ENCODE assay signal across 1 cellular context in genomic region chr17:21284319-21285163, GRCh38.
TF ChIP-seq lines count a peak whose summit lies in the region.

MAP2K3 (plus strand) TSS chr17:21284711; CDS start chr17:21284921, 210 bp downstream.

TF ChIP-seq in HEK293, 187 proteins besides CTCF, POLR2A, EP300 and RAD21 (continued from another document):
- TF ChIP-seq, protein P1, sequence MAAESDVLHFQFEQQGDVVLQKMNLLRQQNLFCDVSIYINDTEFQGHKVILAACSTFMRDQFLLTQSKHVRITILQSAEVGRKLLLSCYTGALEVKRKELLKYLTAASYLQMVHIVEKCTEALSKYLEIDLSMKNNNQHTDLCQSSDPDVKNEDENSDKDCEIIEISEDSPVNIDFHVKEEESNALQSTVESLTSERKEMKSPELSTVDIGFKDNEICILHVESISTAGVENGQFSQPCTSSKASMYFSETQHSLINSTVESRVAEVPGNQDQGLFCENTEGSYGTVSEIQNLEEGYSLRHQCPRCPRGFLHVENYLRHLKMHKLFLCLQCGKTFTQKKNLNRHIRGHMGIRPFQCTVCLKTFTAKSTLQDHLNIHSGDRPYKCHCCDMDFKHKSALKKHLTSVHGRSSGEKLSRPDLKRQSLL (tag by site-specific recombination; IDR thresholded peaks at IDR 0.05) = peak; percentile 90
- TF ChIP-seq, protein P2, sequence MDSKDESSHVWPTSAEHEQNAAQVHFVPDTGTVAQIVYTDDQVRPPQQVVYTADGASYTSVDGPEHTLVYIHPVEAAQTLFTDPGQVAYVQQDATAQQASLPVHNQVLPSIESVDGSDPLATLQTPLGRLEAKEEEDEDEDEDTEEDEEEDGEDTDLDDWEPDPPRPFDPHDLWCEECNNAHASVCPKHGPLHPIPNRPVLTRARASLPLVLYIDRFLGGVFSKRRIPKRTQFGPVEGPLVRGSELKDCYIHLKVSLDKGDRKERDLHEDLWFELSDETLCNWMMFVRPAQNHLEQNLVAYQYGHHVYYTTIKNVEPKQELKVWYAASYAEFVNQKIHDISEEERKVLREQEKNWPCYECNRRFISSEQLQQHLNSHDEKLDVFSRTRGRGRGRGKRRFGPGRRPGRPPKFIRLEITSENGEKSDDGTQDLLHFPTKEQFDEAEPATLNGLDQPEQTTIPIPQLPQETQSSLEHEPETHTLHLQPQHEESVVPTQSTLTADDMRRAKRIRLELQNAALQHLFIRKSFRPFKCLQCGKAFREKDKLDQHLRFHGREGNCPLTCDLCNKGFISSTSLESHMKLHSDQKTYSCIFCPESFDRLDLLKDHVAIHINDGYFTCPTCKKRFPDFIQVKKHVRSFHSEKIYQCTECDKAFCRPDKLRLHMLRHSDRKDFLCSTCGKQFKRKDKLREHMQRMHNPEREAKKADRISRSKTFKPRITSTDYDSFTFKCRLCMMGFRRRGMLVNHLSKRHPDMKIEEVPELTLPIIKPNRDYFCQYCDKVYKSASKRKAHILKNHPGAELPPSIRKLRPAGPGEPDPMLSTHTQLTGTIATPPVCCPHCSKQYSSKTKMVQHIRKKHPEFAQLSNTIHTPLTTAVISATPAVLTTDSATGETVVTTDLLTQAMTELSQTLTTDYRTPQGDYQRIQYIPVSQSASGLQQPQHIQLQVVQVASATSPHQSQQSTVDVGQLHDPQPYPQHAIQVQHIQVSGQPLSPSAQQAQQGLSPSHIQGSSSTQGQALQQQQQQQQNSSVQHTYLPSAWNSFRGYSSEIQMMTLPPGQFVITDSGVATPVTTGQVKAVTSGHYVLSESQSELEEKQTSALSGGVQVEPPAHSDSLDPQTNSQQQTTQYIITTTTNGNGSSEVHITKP (tag by site-specific recombination; IDR thresholded peaks at IDR 0.05) = peak; percentile 89
- peak; percentile 79 for TF ChIP-seq SP3 (tag by site-specific recombination; IDR thresholded peaks at IDR 0.05)
- peak; percentile 95 for TF ChIP-seq ZFP69B (tag by site-specific recombination; IDR thresholded peaks at IDR 0.05)
- TF ChIP-seq KLF10 (tag by site-specific recombination; IDR thresholded peaks at IDR 0.05) = peak; percentile 53; the same call in 1 of the 2 replicates
- peak; percentile 99 for TF ChIP-seq ZBTB8A (tag by site-specific recombination; IDR thresholded peaks at IDR 0.05)
- TF ChIP-seq ZNF76 (tag by site-specific recombination; IDR thresholded peaks at IDR 0.05; ENCODE audit: borderline replicate concordance, low read depth) = no peak
- TF ChIP-seq, protein P3, sequence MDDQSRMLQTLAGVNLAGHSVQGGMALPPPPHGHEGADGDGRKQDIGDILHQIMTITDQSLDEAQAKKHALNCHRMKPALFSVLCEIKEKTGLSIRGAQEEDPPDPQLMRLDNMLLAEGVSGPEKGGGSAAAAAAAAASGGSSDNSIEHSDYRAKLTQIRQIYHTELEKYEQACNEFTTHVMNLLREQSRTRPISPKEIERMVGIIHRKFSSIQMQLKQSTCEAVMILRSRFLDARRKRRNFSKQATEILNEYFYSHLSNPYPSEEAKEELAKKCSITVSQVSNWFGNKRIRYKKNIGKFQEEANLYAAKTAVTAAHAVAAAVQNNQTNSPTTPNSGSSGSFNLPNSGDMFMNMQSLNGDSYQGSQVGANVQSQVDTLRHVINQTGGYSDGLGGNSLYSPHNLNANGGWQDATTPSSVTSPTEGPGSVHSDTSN (CRISPR knock-in tag; IDR thresholded peaks at IDR 0.05) = peak; percentile 92
- TF ChIP-seq GLIS2 (tag by site-specific recombination; IDR thresholded peaks at IDR 0.05) = no peak; the same call in 1 of the 2 replicates
- TF ChIP-seq, protein P4, sequence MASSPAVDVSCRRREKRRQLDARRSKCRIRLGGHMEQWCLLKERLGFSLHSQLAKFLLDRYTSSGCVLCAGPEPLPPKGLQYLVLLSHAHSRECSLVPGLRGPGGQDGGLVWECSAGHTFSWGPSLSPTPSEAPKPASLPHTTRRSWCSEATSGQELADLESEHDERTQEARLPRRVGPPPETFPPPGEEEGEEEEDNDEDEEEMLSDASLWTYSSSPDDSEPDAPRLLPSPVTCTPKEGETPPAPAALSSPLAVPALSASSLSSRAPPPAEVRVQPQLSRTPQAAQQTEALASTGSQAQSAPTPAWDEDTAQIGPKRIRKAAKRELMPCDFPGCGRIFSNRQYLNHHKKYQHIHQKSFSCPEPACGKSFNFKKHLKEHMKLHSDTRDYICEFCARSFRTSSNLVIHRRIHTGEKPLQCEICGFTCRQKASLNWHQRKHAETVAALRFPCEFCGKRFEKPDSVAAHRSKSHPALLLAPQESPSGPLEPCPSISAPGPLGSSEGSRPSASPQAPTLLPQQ (tag by site-specific recombination; IDR thresholded peaks at IDR 0.05) = peak; percentile 95
- TF ChIP-seq BCL11A (tag by site-specific recombination; IDR thresholded peaks at IDR 0.05; ENCODE audit: low read depth) = 0 out of 2 replicates have a peak, but pooled peaks have one; percentile 7
- TF ChIP-seq BCL11B (tag by site-specific recombination; IDR thresholded peaks at IDR 0.05; ENCODE audit: low read depth) = 0 out of 2 replicates have a peak, but pooled peaks have one; percentile 20
- TF ChIP-seq, protein P5, sequence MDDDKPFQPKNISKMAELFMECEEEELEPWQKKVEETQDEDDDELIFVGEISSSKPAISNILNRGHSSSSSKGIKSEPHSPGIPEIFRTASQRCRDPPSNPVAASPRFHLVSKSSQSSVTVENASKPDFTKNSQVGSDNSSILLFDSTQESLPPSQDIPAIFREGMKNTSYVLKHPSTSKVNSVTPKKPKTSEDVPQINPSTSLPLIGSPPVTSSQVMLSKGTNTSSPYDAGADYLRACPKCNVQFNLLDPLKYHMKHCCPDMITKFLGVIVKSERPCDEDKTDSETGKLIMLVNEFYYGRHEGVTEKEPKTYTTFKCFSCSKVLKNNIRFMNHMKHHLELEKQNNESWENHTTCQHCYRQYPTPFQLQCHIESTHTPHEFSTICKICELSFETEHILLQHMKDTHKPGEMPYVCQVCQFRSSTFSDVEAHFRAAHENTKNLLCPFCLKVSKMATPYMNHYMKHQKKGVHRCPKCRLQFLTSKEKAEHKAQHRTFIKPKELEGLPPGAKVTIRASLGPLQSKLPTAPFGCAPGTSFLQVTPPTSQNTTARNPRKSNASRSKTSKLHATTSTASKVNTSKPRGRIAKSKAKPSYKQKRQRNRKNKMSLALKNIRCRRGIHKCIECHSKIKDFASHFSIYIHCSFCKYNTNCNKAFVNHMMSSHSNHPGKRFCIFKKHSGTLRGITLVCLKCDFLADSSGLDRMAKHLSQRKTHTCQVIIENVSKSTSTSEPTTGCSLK (tag by site-specific recombination; IDR thresholded peaks at IDR 0.05) = no peak
- TF ChIP-seq ZBTB20 (tag by site-specific recombination; IDR thresholded peaks at IDR 0.05) = peak; percentile 56; the same call in 1 of the 2 replicates
- 0 out of 2 replicates have a peak, but pooled peaks have one; percentile 24 for TF ChIP-seq ZNF596 (tag by site-specific recombination; IDR thresholded peaks at IDR 0.05)
- TF ChIP-seq ZSCAN30 (tag by site-specific recombination; IDR thresholded peaks at IDR 0.05) = peak; percentile 72; the same call in 1 of the 2 replicates
- TF ChIP-seq YY1 (tag by site-specific recombination; IDR thresholded peaks at IDR 0.05) = peak; percentile 57; the same call in 1 of the 2 replicates
- TF ChIP-seq ZNF248 (tag by site-specific recombination; IDR thresholded peaks at IDR 0.05) = no peak
